Comparison of ENCODE assay signal across 21 cellular contexts in genomic region chr17:32382526-32383223, GRCh38. TPM values are rescaled to one million over a fixed set of nuclear protein-coding genes. Genes with fewer than 3 reads are reported as not detected.
DNase-seq lines count a peak whose midpoint lies in the region; ATAC-seq, FAIRE-seq and TF ChIP-seq lines count a peak whose summit lies in the region.
"Had no signal": no experiment of that assay in that cellular context is flagged by ENCODE, and none has a peak within 500 bp of the region (broad histone marks: within the 10 kb centered on the region; RNA-seq: fewer than 3 reads in every experiment).

No MANE protein-coding gene starts in this region.

- no peaks in the 10 kb centered on the region for H3K27me3 Mint-ChIP-seq in activated CD4-positive, alpha-beta memory T cell treated with anti-CD3 and anti-CD28 coated beads for 36 hours
- H3K27me3 Mint-ChIP-seq in activated CD4-positive, alpha-beta memory T cell treated with anti-CD3 and anti-CD28 coated beads, Interleukin-2, amount 10 ng/mL, durations not matched to agents 7 days and 5 days, result no peaks in the 10 kb centered on the region
- H3K27me3 Mint-ChIP-seq in central memory CD8-positive, alpha-beta T cell, result no peaks in the 10 kb centered on the region
- H3K27me3 Mint-ChIP-seq in nephron (ENCODE audit: low read depth), result no peaks in the 10 kb centered on the region
- H3K27me3 Mint-ChIP-seq: CD4-positive, alpha-beta memory T cell; dendritic cell treated with granulocyte-macrophage colony-stimulating factor and Interleukin-4, amounts not matched to agents 40 ng/mL and 50 ng/mL, for 4 days; memory B cell had no signal

- H3K4me3 Mint-ChIP-seq in activated CD4-positive, alpha-beta memory T cell treated with anti-CD3 and anti-CD28 coated beads for 36 hours, result no peak overlapping the region
- H3K4me3 Mint-ChIP-seq in activated CD4-positive, alpha-beta memory T cell treated with anti-CD3 and anti-CD28 coated beads, Interleukin-2, amount 10 ng/mL, durations not matched to agents 7 days and 5 days, result no peak overlapping the region
- H3K4me3 Mint-ChIP-seq in central memory CD8-positive, alpha-beta T cell, result no peak overlapping the region
- no peak overlapping the region for H3K4me3 Mint-ChIP-seq in nephron
- H3K4me3 Mint-ChIP-seq: CD4-positive, alpha-beta memory T cell; dendritic cell treated with granulocyte-macrophage colony-stimulating factor and Interleukin-4, amounts not matched to agents 40 ng/mL and 50 ng/mL, for 4 days; memory B cell had no signal

- intact Hi-C loops in activated CD4-positive, alpha-beta memory T cell treated with anti-CD3 and anti-CD28 coated beads for 36 hours (cut with micrococcal nuclease), result no loop called here

- peaks cover 32% of the 10 kb centered on the region for H3K36me3 Mint-ChIP-seq in activated CD4-positive, alpha-beta memory T cell treated with anti-CD3 and anti-CD28 coated beads for 36 hours
- H3K36me3 Mint-ChIP-seq in activated CD4-positive, alpha-beta memory T cell treated with anti-CD3 and anti-CD28 coated beads, Interleukin-2, amount 10 ng/mL, durations not matched to agents 7 days and 5 days (ENCODE audit: low read depth), result peaks cover 49% of the 10 kb centered on the region
- peaks cover 44% of the 10 kb centered on the region for H3K36me3 Mint-ChIP-seq in central memory CD8-positive, alpha-beta T cell (ENCODE audit: insufficient read depth)
- H3K36me3 Mint-ChIP-seq in nephron (ENCODE audit: low read depth), result peaks cover 48% of the 10 kb centered on the region

- H3K27ac Mint-ChIP-seq in activated CD4-positive, alpha-beta memory T cell treated with anti-CD3 and anti-CD28 coated beads for 36 hours, result peak overlapping the region; percentile 5
- no peak overlapping the region for H3K27ac Mint-ChIP-seq in activated CD4-positive, alpha-beta memory T cell treated with anti-CD3 and anti-CD28 coated beads, Interleukin-2, amount 10 ng/mL, durations not matched to agents 7 days and 5 days
- H3K27ac Mint-ChIP-seq in central memory CD8-positive, alpha-beta T cell (ENCODE audit: low read depth), result peak overlapping the region; percentile 0
- H3K27ac Mint-ChIP-seq in nephron, result peak overlapping the region in 2 of 3 experiments; percentile 18 to 26
- H3K27ac Mint-ChIP-seq: dendritic cell treated with granulocyte-macrophage colony-stimulating factor and Interleukin-4, amounts not matched to agents 40 ng/mL and 50 ng/mL, for 4 days; memory B cell had no signal

- TF ChIP-seq POLR2A in GM12892 (IDR thresholded peaks at IDR 0.05; ENCODE audit: low read depth, low read length), result peak; percentile 60; the same call in 1 of the 2 replicates

- FAIRE-seq in GM12892 (lab: Jason Lieb, UNC), result no peak
- FAIRE-seq: keratinocyte had no signal

- CTCF ChIA-PET in activated CD4-positive, alpha-beta memory T cell treated with anti-CD3 and anti-CD28 coated beads for 36 hours (lab: Charles Lee), result no interaction called here
- CTCF ChIA-PET in activated CD4-positive, alpha-beta memory T cell treated with anti-CD3 and anti-CD28 coated beads, Interleukin-2, amount 10 ng/mL, durations not matched to agents 7 days and 5 days (lab: Charles Lee), result no interaction called here

- POLR2A ChIA-PET in activated CD4-positive, alpha-beta memory T cell treated with anti-CD3 and anti-CD28 coated beads for 36 hours (lab: Charles Lee), result no interaction called here
- POLR2A ChIA-PET in activated CD4-positive, alpha-beta memory T cell treated with anti-CD3 and anti-CD28 coated beads, Interleukin-2, amount 10 ng/mL, durations not matched to agents 7 days and 5 days (lab: Charles Lee), result no interaction called here

- no peaks in the 10 kb centered on the region for H3K9me3 Mint-ChIP-seq in activated CD4-positive, alpha-beta memory T cell treated with anti-CD3 and anti-CD28 coated beads for 36 hours
- H3K9me3 Mint-ChIP-seq in activated CD4-positive, alpha-beta memory T cell treated with anti-CD3 and anti-CD28 coated beads, Interleukin-2, amount 10 ng/mL, durations not matched to agents 7 days and 5 days, result no peaks in the 10 kb centered on the region
- H3K9me3 Mint-ChIP-seq in central memory CD8-positive, alpha-beta T cell, result no peaks in the 10 kb centered on the region
- H3K9me3 Mint-ChIP-seq in nephron, result no peaks in the 10 kb centered on the region
- H3K9me3 Mint-ChIP-seq: CD4-positive, alpha-beta memory T cell; dendritic cell treated with granulocyte-macrophage colony-stimulating factor and Interleukin-4, amounts not matched to agents 40 ng/mL and 50 ng/mL, for 4 days; memory B cell had no signal

- TF ChIP-seq CTCF in nephron (IDR thresholded peaks at IDR 0.05; ENCODE audit: unreplicated experiment in 3 of 3), result no peak

- DNase-seq in activated CD4-positive, alpha-beta memory T cell treated with anti-CD3 and anti-CD28 coated beads for 36 hours, result no peak
- no peak for DNase-seq in activated CD4-positive, alpha-beta memory T cell treated with anti-CD3 and anti-CD28 coated beads, Interleukin-2, amount 10 ng/mL, durations not matched to agents 7 days and 5 days
- DNase-seq in GM12892 (ENCODE audit: insufficient read length), result no peak
- no peak for DNase-seq in central memory CD8-positive, alpha-beta T cell (ENCODE audit: low spot score in 2 of 2)
- no peak for DNase-seq in NCI-H345 treated with DMSO at 0.1 percent for 48 hours (lab: John Stamatoyannopoulos, UW; ENCODE audit: unreplicated experiment)
- DNase-seq in KG1 (lab: John Stamatoyannopoulos, UW), result no peak
- DNase-seq: activated CD4-positive, alpha-beta T cell treated with anti-CD3 and anti-CD28 coated beads, Interleukin-2, amount 50 U/mL, for 48 hours; amniotic stem cell; CD4-positive, alpha-beta memory T cell; foreskin keratinocyte; hippocampal formation; NCI-H1092; NCI-H2029 treated with DMSO at 0.1 percent for 48 hours; NCI-H446 treated with DMSO at 0.1 percent for 48 hours; posterior cingulate gyrus; stimulated activated CD4-positive, alpha-beta T cell treated with anti-CD3 and anti-CD28 coated beads, Interleukin-2, amount 100 ng/mL, for 24 hours had no signal

- H3K4me1 Mint-ChIP-seq in activated CD4-positive, alpha-beta memory T cell treated with anti-CD3 and anti-CD28 coated beads for 36 hours (ENCODE audit: low read depth), result peaks cover 4% of the 10 kb centered on the region
- H3K4me1 Mint-ChIP-seq in activated CD4-positive, alpha-beta memory T cell treated with anti-CD3 and anti-CD28 coated beads, Interleukin-2, amount 10 ng/mL, durations not matched to agents 7 days and 5 days, result peaks cover 6% of the 10 kb centered on the region
- H3K4me1 Mint-ChIP-seq in central memory CD8-positive, alpha-beta T cell, result peaks cover 24% of the 10 kb centered on the region
- H3K4me1 Mint-ChIP-seq in nephron, result no peaks in the 10 kb centered on the region

- ATAC-seq in central memory CD8-positive, alpha-beta T cell (replicated peaks; ENCODE audit: extremely low read depth, poor library complexity, severe bottlenecking), result no peak
- no peak for ATAC-seq in HG02571 (IDR thresholded peaks at IDR 0.05; ENCODE audit: unreplicated experiment)
- ATAC-seq: foreskin keratinocyte had no signal

RNA-seq across cellular contexts. Expression of gene ZNF207, which starts 32.7 kb away (rescaled TPM):
- 100 to 1,000 TPM; 192 to 209 TPM for total RNA-seq in activated CD4-positive, alpha-beta memory T cell treated with anti-CD3 and anti-CD28 coated beads for 36 hours
- 100 to 1,000 TPM; 238 to 257 TPM for total RNA-seq in activated CD4-positive, alpha-beta memory T cell treated with anti-CD3 and anti-CD28 coated beads, Interleukin-2, amount 10 ng/mL, durations not matched to agents 7 days and 5 days
- 149 TPM for polyA plus RNA-seq in GM12892 (2012; ENCODE audit: missing spikeins)

RNA-seq across cellular contexts. Expression of gene C17orf75, which starts 40.7 kb away (rescaled TPM):
- total RNA-seq in activated CD4-positive, alpha-beta memory T cell treated with anti-CD3 and anti-CD28 coated beads for 36 hours, result 10 to 100 TPM; 25.6 to 28.5 TPM
- total RNA-seq in activated CD4-positive, alpha-beta memory T cell treated with anti-CD3 and anti-CD28 coated beads, Interleukin-2, amount 10 ng/mL, durations not matched to agents 7 days and 5 days, result 10 to 100 TPM; 32.1 to 35.1 TPM
- 26.7 TPM for polyA plus RNA-seq in GM12892 (2012; ENCODE audit: missing spikeins)
